ENCODE assay signal across 19 cellular contexts in genomic region chr17:77316651-77317050, GRCh38.
A peak's percentile ranks its signal among the peaks of the same experiment; 100 is the strongest.
DNase-seq lines count a peak whose midpoint lies in the region; ATAC-seq, FAIRE-seq and TF ChIP-seq lines count a peak whose summit lies in the region.
"Had no signal": no experiment of that assay in that cellular context is flagged by ENCODE, and none has a peak within 500 bp of the region (broad histone marks: within the 10 kb centered on the region; RNA-seq: fewer than 3 reads in every experiment).

No MANE protein-coding gene starts in this region.

- ATAC-seq in A549 (no peak), RWPE2 (ENCODE audit: low read depth) (no peak), psoas muscle (no peak), HG02642 (IDR thresholded peaks at IDR 0.05; ENCODE audit: poor library complexity, unreplicated experiment) (no peak), GM19351 (IDR thresholded peaks at IDR 0.05; ENCODE audit: unreplicated experiment) (no peak)
- ATAC-seq: activated CD8-positive, alpha-beta T cell treated with anti-CD3 and anti-CD28 coated beads, Interleukin-2, amount 10 ng/mL, durations not matched to agents 7 days and 5 days; activated T-cell treated with anti-CD3 and anti-CD28 coated beads, Interleukin-2, amount 50 U/mL, for 72 hours had no signal

- H3K4me2 ChIP-seq in A549 = peak overlapping the region; percentile 59

- H3K36me3 ChIP-seq in RWPE2 (ENCODE audit: low read depth) = peaks cover 68% of the 10 kb centered on the region
- H3K36me3 ChIP-seq in kidney (ENCODE audit: control insufficient read depth in 1 of 2, insufficient read depth in 2 of 2, low read length in 2 of 2) = no peaks in the 10 kb centered on the region
- H3K36me3 ChIP-seq in psoas muscle (ENCODE audit: insufficient read depth in 1 of 2, low read depth in 1 of 2) = no peaks in the 10 kb centered on the region
- H3K36me3 ChIP-seq: tibial nerve had no signal

- H3K4me1 ChIP-seq in A549 = peaks cover 58% of the 10 kb centered on the region
- peaks cover 47% of the 10 kb centered on the region for H3K4me1 ChIP-seq in RWPE2 (ENCODE audit: insufficient read depth, poor library complexity, severe bottlenecking)
- H3K4me1 ChIP-seq in kidney (ENCODE audit: control insufficient read depth in 1 of 2, insufficient read depth in 1 of 2, low read depth in 1 of 2, low read length in 2 of 2) = peaks cover 23 to 30% of the 10 kb centered on the region in 2 donors
- H3K4me1 ChIP-seq in psoas muscle = peaks cover 28% of the 10 kb centered on the region

- intact Hi-C loops in kidney (cut with DNase I) = no loop called here
- intact Hi-C loops in psoas muscle (cut with DNase I) = no loop called here

- CTCF ChIA-PET in A549 (lab: Yijun Ruan, JAX) = interaction anchor here (1.0 to 1.6 kb wide), 5 partner anchors 8 to 19 kb away, joined by 3 to 6 read pairs (median 3); no protein-coding TSS in a partner anchor

- H3K4me3 ChIP-seq in A549 (no peak overlapping the region), RWPE2 (ENCODE audit: severe bottlenecking) (no peak overlapping the region), kidney (ENCODE audit: low read length in 2 of 2) (no peak overlapping the region), psoas muscle (no peak overlapping the region)
- H3K4me3 ChIP-seq: tibial nerve had no signal

- TF ChIP-seq EP300 in A549 (IDR thresholded peaks at IDR 0.05) = no peak

- no peak overlapping the region for H3K9ac ChIP-seq in kidney (ENCODE audit: low read length in 2 of 2)

- H3K27ac ChIP-seq in A549 (peak overlapping the region; percentile 54 to 82), RWPE2 (ENCODE audit: poor library complexity, severe bottlenecking) (peak overlapping the region; percentile 98), kidney (ENCODE audit: low read depth in 2 of 2, low read length in 2 of 2) (peak overlapping the region; percentile 41 to 71), psoas muscle (peak overlapping the region; percentile 60)

- H3K9me3 ChIP-seq in A549 = no peaks in the 10 kb centered on the region
- no peaks in the 10 kb centered on the region for H3K9me3 ChIP-seq in RWPE2 (ENCODE audit: severe bottlenecking)
- H3K9me3 ChIP-seq in kidney (ENCODE audit: control insufficient read depth in 1 of 2, low read length in 2 of 2) = no peaks in the 10 kb centered on the region
- H3K9me3 ChIP-seq in psoas muscle = no peaks in the 10 kb centered on the region
- H3K9me3 ChIP-seq: tibial nerve had no signal

- TF ChIP-seq RAD21 in A549 (conservative IDR thresholded peaks at IDR 0.05 in 1 of 2, IDR thresholded peaks at IDR 0.05 in 1 of 2) = no peak

- DNase-seq in A549 (ENCODE audit: low read depth in 1 of 2, low spot score in 1 of 2) (no peak), RWPE2 (ENCODE audit: low spot score) (no peak), kidney (no peak), psoas muscle (no peak), NCI-H146 treated with DMSO at 0.1 percent for 48 hours (lab: John Stamatoyannopoulos, UW; ENCODE audit: unreplicated experiment) (no peak), islet precursor cell (no peak)
- DNase-seq: activated CD8-positive, alpha-beta T cell treated with anti-CD3 and anti-CD28 coated beads, Interleukin-2, amount 10 ng/mL, durations not matched to agents 7 days and 5 days; activated T-cell treated with anti-CD3 and anti-CD28 coated beads, Interleukin-2, amount 50 U/mL, for 72 hours; CD4-positive, alpha-beta memory T cell; DMS79; NCI-H2171 treated with DMSO at 0.1 percent for 48 hours; NCI-H774; occipital lobe; small intestine; SW 1271 had no signal

- 93% methylated on average over 8 of the region's 8 CpGs for WGBS in A549 (ENCODE audit: missing lambda C conversion rate)
- WGBS in psoas muscle, 3 donors = 94 to 96% (median 95%) methylated on average over 8 of the region's 8 CpGs

- TF ChIP-seq CTCF in A549 (IDR thresholded peaks at IDR 0.05) (no peak), RWPE2 (IDR thresholded peaks at IDR 0.05; ENCODE audit: poor library complexity, severe bottlenecking) (no peak), kidney (IDR thresholded peaks at IDR 0.05; ENCODE audit: borderline replicate concordance, extremely low read depth, insufficient read depth) (no peak), psoas muscle (IDR thresholded peaks at IDR 0.05) (no peak)

- H3K27me3 ChIP-seq in RWPE2 (ENCODE audit: insufficient read depth, poor library complexity, severe bottlenecking) (no peaks in the 10 kb centered on the region), psoas muscle (ENCODE audit: insufficient read depth in 3 of 3, low read length in 2 of 3) (no peaks in the 10 kb centered on the region)
- H3K27me3 ChIP-seq: tibial nerve had no signal

- FAIRE-seq in A549 (lab: Jason Lieb, UNC) (no peak), kidney (lab: Jason Lieb, UNC) (no peak)
- FAIRE-seq: RCC 7860, small intestine had no signal

- TF ChIP-seq POLR2A in A549 (IDR thresholded peaks at IDR 0.05; ENCODE audit: low read length) = no peak

- POLR2A ChIA-PET in A549 (lab: Yijun Ruan, JAX) = no interaction called here

TF ChIP-seq in A549, 52 proteins besides CTCF, POLR2A, EP300 and RAD21:
- TF ChIP-seq USF2 (IDR thresholded peaks at IDR 0.05) (no peak), CEBPB (IDR thresholded peaks at IDR 0.05) (no peak)
